In the genomic region with DNA sequence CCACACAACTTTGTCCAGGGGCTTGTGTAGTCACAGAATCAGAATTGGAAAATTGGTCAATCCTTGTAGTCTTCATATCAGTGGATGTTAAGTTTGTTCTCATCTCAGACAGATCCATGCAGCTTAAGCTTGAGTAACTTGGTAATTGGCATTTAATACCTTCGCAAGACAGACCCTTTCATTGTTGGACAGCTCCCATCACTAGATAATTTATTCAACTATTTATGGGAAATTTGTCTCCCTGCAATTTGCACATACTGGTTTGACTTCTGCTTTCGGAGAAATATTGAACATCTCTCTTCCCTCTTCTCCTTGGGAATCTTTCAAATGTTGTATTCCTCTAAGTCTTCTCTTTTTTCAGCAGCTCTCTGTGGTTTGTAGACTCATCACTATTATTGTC, we compare ENCODE assay signal across 25 cellular contexts. TPM values are rescaled to one million over a fixed set of nuclear protein-coding genes. Genes with fewer than 3 reads are reported as not detected.
DNase-seq lines count a peak whose midpoint lies in the region; ATAC-seq and TF ChIP-seq lines count a peak whose summit lies in the region.
"Had no signal": no experiment of that assay in that cellular context is flagged by ENCODE, and none has a peak within 500 bp of the region (broad histone marks: within the 10 kb centered on the region; RNA-seq: fewer than 3 reads in every experiment).

No MANE protein-coding gene starts in this region.

- ATAC-seq in HCT116 (no peak), HG02571 (IDR thresholded peaks at IDR 0.05; ENCODE audit: unreplicated experiment) (no peak)
- ATAC-seq: GM12878 had no signal

- no peaks in the 10 kb centered on the region for H3K36me3 ChIP-seq in HCT116 (ENCODE audit: control insufficient read depth in 1 of 2, insufficient read depth in 2 of 2, low read length in 2 of 2)
- H3K36me3 ChIP-seq: BE2C, BLaER1 had no signal

- no peak overlapping the region for H3K4me2 ChIP-seq in HCT116 (ENCODE audit: low read length)
- H3K4me2 ChIP-seq: BLaER1 had no signal

- H3K9ac ChIP-seq in HCT116 (ENCODE audit: low read length) = no peak overlapping the region
- H3K9ac ChIP-seq: BLaER1 had no signal

- intact Hi-C loops in HCT116 (cut with micrococcal nuclease) = no loop called here

- POLR2A ChIA-PET in HCT116 (lab: Charles Lee) = no interaction called here

- no peak for TF ChIP-seq POLR2A in HCT116 (IDR thresholded peaks at IDR 0.05; ENCODE audit: borderline replicate concordance, extremely low read depth, insufficient read depth, insufficient read length)

- TF ChIP-seq RAD21 in HCT116 (IDR thresholded peaks at IDR 0.05; ENCODE audit: low read depth) (no peak), Ishikawa (IDR thresholded peaks at IDR 0.05; ENCODE audit: low read depth) (no peak)

- TF ChIP-seq CTCF in HCT116 (IDR thresholded peaks at IDR 0.05 in 2 of 3, conservative IDR thresholded peaks at IDR 0.05 in 1 of 3; ENCODE audit: borderline replicate concordance in 1 of 3, insufficient read depth in 1 of 3, low read depth in 2 of 3, low read length in 2 of 3) = no peak

- no peak overlapping the region for H2AFZ ChIP-seq in HCT116 (ENCODE audit: low read depth, low read length, poor library complexity, severe bottlenecking)

- no peak for TF ChIP-seq EP300 in Ishikawa (IDR thresholded peaks at IDR 0.05; ENCODE audit: borderline replicate concordance)

- CTCF ChIA-PET in HCT116 (lab: Charles Lee) = no interaction called here

- no peaks in the 10 kb centered on the region for H3K79me2 ChIP-seq in HCT116 (ENCODE audit: insufficient read depth, low read length)

- H3K9me2 ChIP-seq in HCT116 (ENCODE audit: insufficient read depth) = no peaks in the 10 kb centered on the region

- H3K9me3 ChIP-seq in HCT116 (ENCODE audit: control insufficient read depth in 1 of 2, insufficient read depth in 1 of 2, low read depth in 1 of 2, low read length in 2 of 2) = no peaks in the 10 kb centered on the region
- H3K9me3 ChIP-seq: BE2C, BLaER1 had no signal

- DNase-seq in HCT116 (ENCODE audit: low read depth, low spot score) (no peak), LoVo (ENCODE audit: low spot score) (no peak), NCI-H1105 (lab: John Stamatoyannopoulos, UW) (no peak)
- DNase-seq: 8988T; ACHN; BE2C; C1 segment of cervical spinal cord; CD4-positive, alpha-beta memory T cell; CD4-positive, CD25-positive, alpha-beta regulatory T cell; CD8-positive, alpha-beta memory T cell; COR-L47; DMS 273 treated with DMSO at 0.1 percent for 48 hours; DMS153; DMS53; DMS79; DND-41; EL; GDM1 had no signal

- H3K27me3 ChIP-seq in HCT116 (ENCODE audit: insufficient read depth, low read length) = no peaks in the 10 kb centered on the region
- H3K27me3 ChIP-seq: BE2C, BLaER1 had no signal

- no peaks in the 10 kb centered on the region for H4K20me1 ChIP-seq in HCT116 (ENCODE audit: insufficient read depth)
- H4K20me1 ChIP-seq: BLaER1 had no signal

- BruUV-seq in HCT116 (replicated peaks; lab: Mats Ljungman, UMichigan) = no TSS peak

- H3K27ac ChIP-seq in HCT116 (ENCODE audit: low read depth, low read length) = no peak overlapping the region
- H3K27ac ChIP-seq: BLaER1 had no signal

- no peak overlapping the region for H3K4me3 ChIP-seq in HCT116 (replicated peaks in 1 of 2; ENCODE audit: low read depth in 1 of 2, low read length in 2 of 2)
- H3K4me3 ChIP-seq: BLaER1, GM12878 had no signal

- RAD21 ChIA-PET in HCT116 (lab: Charles Lee; ENCODE audit: low non-redundant PET in 1 of 2, low total read pairs in 2 of 2, uncharacterized antibody in 2 of 2, unreplicated experiment in 2 of 2) = no interaction called here

- H3K4me1 ChIP-seq in HCT116 (ENCODE audit: control insufficient read depth in 1 of 2, insufficient read depth in 2 of 2, low read length in 2 of 2) = no peaks in the 10 kb centered on the region
- H3K4me1 ChIP-seq: BE2C, BLaER1 had no signal

TF ChIP-seq in HCT116, 20 proteins besides CTCF, POLR2A, EP300 and RAD21:
- TF ChIP-seq CEBPB (IDR thresholded peaks at IDR 0.05; ENCODE audit: low read depth) (no peak), ELF1 (IDR thresholded peaks at IDR 0.05; ENCODE audit: borderline replicate concordance, low read depth) (no peak), EZH2phosphoT487 (IDR thresholded peaks at IDR 0.05; ENCODE audit: borderline replicate concordance) (no peak), POLR2AphosphoS5 (IDR thresholded peaks at IDR 0.05; ENCODE audit: low read depth, low read length) (no peak), TCF7L2 (IDR thresholded peaks at IDR 0.05; ENCODE audit: borderline replicate concordance, extremely low read depth, insufficient read depth, insufficient read length) (no peak), SRF (IDR thresholded peaks at IDR 0.05; ENCODE audit: low read depth) (no peak)
- TF ChIP-seq, protein P1, sequence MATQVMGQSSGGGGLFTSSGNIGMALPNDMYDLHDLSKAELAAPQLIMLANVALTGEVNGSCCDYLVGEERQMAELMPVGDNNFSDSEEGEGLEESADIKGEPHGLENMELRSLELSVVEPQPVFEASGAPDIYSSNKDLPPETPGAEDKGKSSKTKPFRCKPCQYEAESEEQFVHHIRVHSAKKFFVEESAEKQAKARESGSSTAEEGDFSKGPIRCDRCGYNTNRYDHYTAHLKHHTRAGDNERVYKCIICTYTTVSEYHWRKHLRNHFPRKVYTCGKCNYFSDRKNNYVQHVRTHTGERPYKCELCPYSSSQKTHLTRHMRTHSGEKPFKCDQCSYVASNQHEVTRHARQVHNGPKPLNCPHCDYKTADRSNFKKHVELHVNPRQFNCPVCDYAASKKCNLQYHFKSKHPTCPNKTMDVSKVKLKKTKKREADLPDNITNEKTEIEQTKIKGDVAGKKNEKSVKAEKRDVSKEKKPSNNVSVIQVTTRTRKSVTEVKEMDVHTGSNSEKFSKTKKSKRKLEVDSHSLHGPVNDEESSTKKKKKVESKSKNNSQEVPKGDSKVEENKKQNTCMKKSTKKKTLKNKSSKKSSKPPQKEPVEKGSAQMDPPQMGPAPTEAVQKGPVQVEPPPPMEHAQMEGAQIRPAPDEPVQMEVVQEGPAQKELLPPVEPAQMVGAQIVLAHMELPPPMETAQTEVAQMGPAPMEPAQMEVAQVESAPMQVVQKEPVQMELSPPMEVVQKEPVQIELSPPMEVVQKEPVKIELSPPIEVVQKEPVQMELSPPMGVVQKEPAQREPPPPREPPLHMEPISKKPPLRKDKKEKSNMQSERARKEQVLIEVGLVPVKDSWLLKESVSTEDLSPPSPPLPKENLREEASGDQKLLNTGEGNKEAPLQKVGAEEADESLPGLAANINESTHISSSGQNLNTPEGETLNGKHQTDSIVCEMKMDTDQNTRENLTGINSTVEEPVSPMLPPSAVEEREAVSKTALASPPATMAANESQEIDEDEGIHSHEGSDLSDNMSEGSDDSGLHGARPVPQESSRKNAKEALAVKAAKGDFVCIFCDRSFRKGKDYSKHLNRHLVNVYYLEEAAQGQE (IDR thresholded peaks at IDR 0.05; ENCODE audit: low read depth) = peak; percentile 12; the same call in 1 of the 2 replicates
- TF ChIP-seq, protein P2, sequence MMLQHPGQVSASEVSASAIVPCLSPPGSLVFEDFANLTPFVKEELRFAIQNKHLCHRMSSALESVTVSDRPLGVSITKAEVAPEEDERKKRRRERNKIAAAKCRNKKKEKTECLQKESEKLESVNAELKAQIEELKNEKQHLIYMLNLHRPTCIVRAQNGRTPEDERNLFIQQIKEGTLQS (IDR thresholded peaks at IDR 0.05) = no peak

TF ChIP-seq in Ishikawa, 13 proteins besides CTCF, POLR2A, EP300 and RAD21:
- TF ChIP-seq TCF12 (IDR thresholded peaks at IDR 0.05; ENCODE audit: low read depth) (no peak), CEBPB (IDR thresholded peaks at IDR 0.05) (no peak), FOXM1 (IDR thresholded peaks at IDR 0.05; ENCODE audit: borderline replicate concordance, low read depth) (no peak)
- TF ChIP-seq, protein P1 (IDR thresholded peaks at IDR 0.05; ENCODE audit: low read depth) = peak; percentile 62

RNA-seq across cellular contexts. Expression of a gene that starts 17.1 kb away (rescaled TPM):
- not detected for total RNA-seq in HCT116 (2021; ENCODE audit: unreplicated experiment)
- not detected in 2 replicates for polyA plus RNA-seq in HCT116 (2012)
- total RNA-seq: A673; CD4-positive, alpha-beta memory T cell; CD4-positive, CD25-positive, alpha-beta regulatory T cell; CD8-positive, alpha-beta memory T cell; GM12878 had no signal
- polyA plus RNA-seq: AG04450; CD14-positive monocyte; CD4-positive, alpha-beta memory T cell; CD4-positive, CD25-positive, alpha-beta regulatory T cell; CD8-positive, alpha-beta memory T cell had no signal
